ENCODE assay signal across 24 cellular contexts in the genomic region with DNA sequence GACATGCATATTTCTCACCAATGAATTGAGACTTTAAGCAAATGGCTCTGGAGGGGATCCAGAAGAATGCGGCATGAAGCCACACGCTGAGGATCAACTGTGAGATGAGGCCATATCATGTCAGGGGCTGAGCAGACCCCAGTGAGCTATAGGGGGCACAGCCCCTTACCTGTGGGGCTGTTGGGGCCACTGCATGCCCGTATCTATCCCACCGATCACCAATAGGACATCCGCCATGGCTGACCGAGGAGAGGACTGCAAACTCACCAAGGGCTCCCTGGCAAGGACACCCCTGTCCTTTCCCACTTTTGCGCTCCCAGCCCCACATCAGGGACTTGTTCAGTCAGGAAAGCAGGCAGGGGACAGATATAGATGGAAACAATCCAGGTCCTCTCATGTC.
"Had no signal": no experiment of that assay in that cellular context is flagged by ENCODE, and none has a peak within 500 bp of the region (broad histone marks: within the 10 kb centered on the region; RNA-seq: fewer than 3 reads in every experiment).

No MANE protein-coding gene starts in this region.

- H3K4me3 ChIP-seq: left lung, lower lobe of right lung, sigmoid colon, spleen, suprapubic skin, transverse colon had no signal

- DNase-seq: activated CD4-positive, alpha-beta memory T cell treated with anti-CD3 and anti-CD28 coated beads, Interleukin-2, amount 10 ng/mL, durations not matched to agents 7 days and 5 days; activated CD4-positive, alpha-beta T cell treated with anti-CD3 and anti-CD28 coated beads for 1 hour; activated CD4-positive, alpha-beta T cell treated with anti-CD3 and anti-CD28 coated beads, Interleukin-2, amount 10 ng/mL, durations not matched to agents 7 days and 5 days; activated gamma-delta T cell treated with Interleukin-2 at 50 U/mL for 16 hours; activated naive CD8-positive, alpha-beta T cell treated with anti-CD3 and anti-CD28 coated beads, Interleukin-2, amount 50 U/mL, for 24 hours; activated T-cell treated with anti-CD3 and anti-CD28 coated beads, Interleukin-2, amount 50 U/mL, for 4 hours; cortex of kidney; endodermal cell; foreskin melanocyte; glutamatergic neuron; left lung; lower lobe of right lung; mesendoderm; retina; sigmoid colon; spleen; stimulated activated naive CD4-positive, alpha-beta T cell; T-helper 2 cell; transverse colon had no signal

- H3K9me3 ChIP-seq: lower lobe of right lung, sigmoid colon, suprapubic skin, transverse colon had no signal

- H3K4me1 ChIP-seq: left lung, lower lobe of right lung, sigmoid colon, spleen, suprapubic skin had no signal

- H3K4me1 Mint-ChIP-seq: activated CD4-positive, alpha-beta memory T cell treated with anti-CD3 and anti-CD28 coated beads, Interleukin-2, amount 10 ng/mL, durations not matched to agents 7 days and 5 days; activated CD4-positive, alpha-beta T cell treated with anti-CD3 and anti-CD28 coated beads, Interleukin-2, amount 10 ng/mL, durations not matched to agents 7 days and 5 days; activated naive CD8-positive, alpha-beta T cell treated with anti-CD3 and anti-CD28 coated beads, Interleukin-2, amount 50 U/mL, for 24 hours; endodermal cell had no signal

- H3K27ac Mint-ChIP-seq: activated CD4-positive, alpha-beta memory T cell treated with anti-CD3 and anti-CD28 coated beads, Interleukin-2, amount 10 ng/mL, durations not matched to agents 7 days and 5 days; activated CD4-positive, alpha-beta T cell treated with anti-CD3 and anti-CD28 coated beads, Interleukin-2, amount 10 ng/mL, durations not matched to agents 7 days and 5 days; activated naive CD4-positive, alpha-beta T cell treated with anti-CD3 and anti-CD28 coated beads, Interleukin-2, amount 50 U/mL, for 24 hours; activated naive CD8-positive, alpha-beta T cell treated with anti-CD3 and anti-CD28 coated beads, Interleukin-2, amount 50 U/mL, for 24 hours; activated T-helper 17 cell treated with anti-CD3 and anti-CD28 coated beads, Interleukin-2, amount 50 U/mL, for 72 hours; endodermal cell; natural killer cell treated with Interleukin-12 subunit alpha and Interleukin-12 subunit beta and Interleukin-15 and Interleukin-18, amount 100 ng/mL, for 72 hours had no signal

- H3K27ac ChIP-seq: lower lobe of right lung, spleen, suprapubic skin, transverse colon had no signal

- H3K4me3 Mint-ChIP-seq: activated CD4-positive, alpha-beta memory T cell treated with anti-CD3 and anti-CD28 coated beads, Interleukin-2, amount 10 ng/mL, durations not matched to agents 7 days and 5 days; activated CD4-positive, alpha-beta T cell treated with anti-CD3 and anti-CD28 coated beads, Interleukin-2, amount 10 ng/mL, durations not matched to agents 7 days and 5 days; activated naive CD4-positive, alpha-beta T cell treated with anti-CD3 and anti-CD28 coated beads, Interleukin-2, amount 50 U/mL, for 24 hours; activated naive CD8-positive, alpha-beta T cell treated with anti-CD3 and anti-CD28 coated beads, Interleukin-2, amount 50 U/mL, for 24 hours; activated T-cell treated with anti-CD3 and anti-CD28 coated beads, Interleukin-2, amount 50 U/mL, for 4 hours; activated T-helper 17 cell treated with anti-CD3 and anti-CD28 coated beads, Interleukin-2, amount 50 U/mL, for 72 hours; endodermal cell; natural killer cell treated with Interleukin-12 subunit alpha and Interleukin-12 subunit beta and Interleukin-15 and Interleukin-18, amount 100 ng/mL, for 72 hours had no signal

- H3K9me3 Mint-ChIP-seq: activated CD4-positive, alpha-beta memory T cell treated with anti-CD3 and anti-CD28 coated beads, Interleukin-2, amount 10 ng/mL, durations not matched to agents 7 days and 5 days; activated CD4-positive, alpha-beta T cell treated with anti-CD3 and anti-CD28 coated beads, Interleukin-2, amount 10 ng/mL, durations not matched to agents 7 days and 5 days; activated naive CD4-positive, alpha-beta T cell treated with anti-CD3 and anti-CD28 coated beads, Interleukin-2, amount 50 U/mL, for 24 hours; activated T-cell treated with anti-CD3 and anti-CD28 coated beads, Interleukin-2, amount 50 U/mL, for 4 hours; activated T-helper 17 cell treated with anti-CD3 and anti-CD28 coated beads, Interleukin-2, amount 50 U/mL, for 72 hours; natural killer cell treated with Interleukin-12 subunit alpha and Interleukin-12 subunit beta and Interleukin-15 and Interleukin-18, amount 100 ng/mL, for 72 hours had no signal

- ATAC-seq: activated naive CD8-positive, alpha-beta T cell treated with anti-CD3 and anti-CD28 coated beads, Interleukin-2, amount 50 U/mL, for 24 hours; activated T-cell treated with anti-CD3 and anti-CD28 coated beads, Interleukin-2, amount 50 U/mL, for 4 hours; activated T-helper 17 cell treated with anti-CD3 and anti-CD28 coated beads, Interleukin-2, amount 50 U/mL, for 72 hours; esophagus mucosa had no signal

- H3K27me3 ChIP-seq: left lung, sigmoid colon, spleen, suprapubic skin, transverse colon had no signal

- H3K36me3 ChIP-seq: left lung, lower lobe of right lung, sigmoid colon, spleen, suprapubic skin, transverse colon had no signal

- H3K27me3 Mint-ChIP-seq: activated CD4-positive, alpha-beta memory T cell treated with anti-CD3 and anti-CD28 coated beads, Interleukin-2, amount 10 ng/mL, durations not matched to agents 7 days and 5 days; activated CD4-positive, alpha-beta T cell treated with anti-CD3 and anti-CD28 coated beads, Interleukin-2, amount 10 ng/mL, durations not matched to agents 7 days and 5 days; activated naive CD4-positive, alpha-beta T cell treated with anti-CD3 and anti-CD28 coated beads, Interleukin-2, amount 50 U/mL, for 24 hours; activated naive CD8-positive, alpha-beta T cell treated with anti-CD3 and anti-CD28 coated beads, Interleukin-2, amount 50 U/mL, for 24 hours; activated T-helper 17 cell treated with anti-CD3 and anti-CD28 coated beads, Interleukin-2, amount 50 U/mL, for 72 hours; natural killer cell treated with Interleukin-12 subunit alpha and Interleukin-12 subunit beta and Interleukin-15 and Interleukin-18, amount 100 ng/mL, for 72 hours had no signal
